Comparison of ENCODE assay signal across 8 cellular contexts in genomic region chr15:45186771-45187577, GRCh38. TPM values are rescaled to one million over a fixed set of nuclear protein-coding genes. Genes with fewer than 3 reads are reported as not detected.
DNase-seq lines count a peak whose midpoint lies in the region; ATAC-seq, FAIRE-seq and TF ChIP-seq lines count a peak whose summit lies in the region.

No MANE protein-coding gene starts in this region.

- intact Hi-C loops in K562 (cut with micrococcal nuclease): no loop called here

- peak overlapping the region; percentile 47 for H3K4me3 ChIP-seq in K562
- H3K4me3 ChIP-seq in upper lobe of left lung: peak overlapping the region; percentile 59 to 87 (median 68)

- peak overlapping the region; percentile 88 for H3K4me3 Mint-ChIP-seq in memory B cell

- no peaks in the 10 kb centered on the region for H3K36me3 Mint-ChIP-seq in memory B cell

- no peak for ATAC-seq in K562
- no peak for ATAC-seq in memory B cell (ENCODE audit: low read depth)
- peak in 1 of 2 donors; percentile 11 for ATAC-seq in upper lobe of left lung (ENCODE audit: low FRiP score in 2 of 2)
- no peak for ATAC-seq in GM21576 (IDR thresholded peaks at IDR 0.05; ENCODE audit: unreplicated experiment)
- no peak for ATAC-seq in HG02588 (IDR thresholded peaks at IDR 0.05; ENCODE audit: unreplicated experiment)

- H3K27me3 ChIP-seq in K562 (ENCODE audit: control insufficient read depth in 2 of 2, insufficient read depth in 2 of 2, low read length in 2 of 2) (no peaks in the 10 kb centered on the region), upper lobe of left lung (peaks cover 0 to 4% (median 1%) of the 10 kb centered on the region in 4 donors)

- DNase-seq in activated effector memory CD4-positive, alpha-beta T cell treated with anti-CD3 and anti-CD28 coated beads, Interleukin-2, amount 50 U/mL, for 16 hours: peak; percentile 63
- DNase-seq in activated effector memory CD4-positive, alpha-beta T cell treated with Interleukin-2 at 50 U/mL for 16 hours: no peak
- DNase-seq in K562 (ENCODE audit: extremely low read depth in 1 of 4, low spot score in 3 of 4) (peak in 1 of 4 experiments; percentile 5), memory B cell (ENCODE audit: low spot score in 2 of 2) (no peak), upper lobe of left lung (no peak), NCI-H1105 treated with DMSO at 0.1 percent for 48 hours (lab: John Stamatoyannopoulos, UW) (no peak)

- H3K27ac ChIP-seq in K562 (ENCODE audit: extremely low read depth, low read depth, low read length) (no peak overlapping the region), upper lobe of left lung (peak overlapping the region; percentile 48 to 90 (median 78))

- H4K20me1 ChIP-seq in K562 (replicated peaks; ENCODE audit: control insufficient read depth, insufficient read depth, low read length): no peaks in the 10 kb centered on the region

- BruUV-seq in K562 (replicated peaks; lab: Mats Ljungman, UMichigan): TSS peak; percentile 45

- H3K27ac Mint-ChIP-seq in memory B cell: peak overlapping the region; percentile 86

- TF ChIP-seq RAD21 in K562 (CRISPR knock-in tag; conservative IDR thresholded peaks at IDR 0.05 in 1 of 2, IDR thresholded peaks at IDR 0.05 in 1 of 2): no peak

- CTCF ChIA-PET in K562 (lab: Yijun Ruan, JAX; ENCODE audit: low intra/inter-chr PET ratio): no interaction called here

- TF ChIP-seq CTCF in K562 (IDR thresholded peaks at IDR 0.05 in 2 of 3, conservative IDR thresholded peaks at IDR 0.05 in 1 of 3; ENCODE audit: insufficient read depth in 2 of 3, low read depth in 1 of 3, low read length in 3 of 3) (no peak), upper lobe of left lung (IDR thresholded peaks at IDR 0.05) (no peak)

- TF ChIP-seq POLR2A in K562 (conservative IDR thresholded peaks at IDR 0.05): no peak
- no peak for TF ChIP-seq POLR2A in upper lobe of left lung (IDR thresholded peaks at IDR 0.05)

- no peaks in the 10 kb centered on the region for H3K9me3 ChIP-seq in K562 (replicated peaks; ENCODE audit: control insufficient read depth, insufficient read depth, low read depth, low read length)
- H3K9me3 ChIP-seq in upper lobe of left lung: no peaks in the 10 kb centered on the region

- FAIRE-seq in K562 (lab: Jason Lieb, UNC): no peak

- H2AFZ ChIP-seq in K562 (ENCODE audit: low read depth, low read length): no peak overlapping the region

- H3K79me2 ChIP-seq in K562 (ENCODE audit: control insufficient read depth, insufficient read depth, low read length): no peaks in the 10 kb centered on the region

- TF ChIP-seq EP300 in K562 (IDR thresholded peaks at IDR 0.05; ENCODE audit: low read length): no peak
- TF ChIP-seq EP300 in upper lobe of left lung (IDR thresholded peaks at IDR 0.05): no peak

- H3K9me1 ChIP-seq in K562 (ENCODE audit: control insufficient read depth, insufficient read depth, low read length): no peaks in the 10 kb centered on the region

- no peaks in the 10 kb centered on the region for H3K9me3 Mint-ChIP-seq in memory B cell

- peak overlapping the region in 1 of 2 experiments; percentile 68; a peak in 1 of 4 replicates for H3K9ac ChIP-seq in K562 (ENCODE audit: insufficient read depth in 1 of 2, low read depth in 2 of 2, low read length in 2 of 2)

- peaks cover 16% of the 10 kb centered on the region for H3K4me1 Mint-ChIP-seq in memory B cell

- peaks cover 5% of the 10 kb centered on the region for H3K27me3 Mint-ChIP-seq in memory B cell

- H3K4me1 ChIP-seq in K562 (replicated peaks in 1 of 2; ENCODE audit: control insufficient read depth in 2 of 2, insufficient read depth in 2 of 2, low read length in 2 of 2) (peaks cover 9 to 16% of the 10 kb centered on the region in 2 experiments; a peak in 3 of 5 replicates), upper lobe of left lung (peaks cover 11 to 25% (median 19%) of the 10 kb centered on the region in 4 donors)

- 41% methylated on average over 22 of the region's 42 CpGs for WGBS in K562 (ENCODE audit: insufficient coverage, low coverage, missing lambda C conversion rate)
- 23 to 24% methylated on average over 28 to 34 of the region's 42 CpGs for WGBS in upper lobe of left lung, 2 donors

- H3K36me3 ChIP-seq in K562 (ENCODE audit: control insufficient read depth, insufficient read depth, low read length) (no peaks in the 10 kb centered on the region), upper lobe of left lung (no peaks in the 10 kb centered on the region)

- POLR2A ChIA-PET in K562 (lab: Yijun Ruan, JAX): interaction anchor here (1.2 to 1.4 kb wide), 2 partner anchors 10 to 19 kb away, joined by 3 to 5 read pairs; no protein-coding TSS in a partner anchor

- in situ Hi-C loops in K562 (cut with MboI): loop anchor here (25.0 kb wide), 1 partner anchor 425 kb away; no protein-coding TSS in a partner anchor

- H3K4me2 ChIP-seq in K562 (ENCODE audit: insufficient read depth, low read length): no peak overlapping the region

TF ChIP-seq in K562, 482 proteins besides CTCF, POLR2A, EP300 and RAD21 (continues in another document):
- TF ChIP-seq NR2C1 (IDR thresholded peaks at IDR 0.05): peak; percentile 75
- TF ChIP-seq NR2C1 (tag; IDR thresholded peaks at IDR 0.05): peak; percentile 82
- no peak for TF ChIP-seq LEF1 (IDR thresholded peaks at IDR 0.05)
- TF ChIP-seq XRCC4 (IDR thresholded peaks at IDR 0.05; ENCODE audit: extremely low read depth, insufficient read depth, insufficient read length): no peak
- TF ChIP-seq EGR1 (conservative IDR thresholded peaks at IDR 0.05): peak; percentile 49
- no peak for TF ChIP-seq NR2C2 (CRISPR knock-in tag; IDR thresholded peaks at IDR 0.05)
- TF ChIP-seq NR2C2 (tag; IDR thresholded peaks at IDR 0.05): peak; percentile 66; the same call in 1 of the 2 replicates

RNA-seq across cellular contexts. Expression of gene SHF, which starts 0.8 kb away (rescaled TPM):
- total RNA-seq in K562 (2011; cell fraction: chromatin; rRNA removed; ENCODE audit: low replicate concordance): 3.0 and 6.7 TPM in 2 replicates
- 1.7 and 5.3 TPM in 2 replicates for total RNA-seq in K562 (2011; cell fraction: nucleolus; rRNA removed)
- 2.5 and 6.9 TPM in 2 replicates for total RNA-seq in K562 (2011; cell fraction: nucleoplasm; rRNA removed)
- 0.54 and 1.1 TPM in 2 replicates for total RNA-seq in K562 (2014; rRNA removed)
- total RNA-seq in K562 (2014; rRNA removed; fragmentation: Illumina TruSeq; extraction: Trizol): 0.51 and 0.80 TPM in 2 replicates
- total RNA-seq in K562 (2015; rRNA removed; fragmentation: Illumina TruSeq; extraction: Trizol): 0.62 and 0.68 TPM in 2 replicates
- 1.3 and 1.4 TPM in 2 replicates for total RNA-seq in K562 (2021)
- 0.74 and 2.2 TPM in 2 replicates for polyA plus RNA-seq in K562 (2011; rRNA removed)
- 0.65 and 2.4 TPM in 2 replicates for polyA plus RNA-seq in K562 (2011; cell fraction: cytosol; rRNA removed)
- 1.4 and 4.0 TPM in 2 replicates for polyA plus RNA-seq in K562 (2011; cell fraction: nucleus; rRNA removed)
- 1.2 and 1.5 TPM in 2 replicates for polyA plus RNA-seq in K562 (2012)
- 0.95 and 1.2 TPM in 2 replicates for polyA plus RNA-seq in K562 (2014; fragmentation: Illumina TruSeq; extraction: Trizol)
- polyA plus RNA-seq in K562 (2014; fragmentation: Nextera tagmentation; extraction: Ambion mirVana): not detected
- polyA plus RNA-seq in K562 (2014; rRNA removed): 0.66 and 0.85 TPM in 2 replicates
- polyA minus RNA-seq in K562 (2011; rRNA and poly(A)+ RNA removed): 0.36 and 2.0 TPM in 2 replicates
- polyA minus RNA-seq in K562 (2011; cell fraction: cytosol; rRNA and poly(A)+ RNA removed): 1.5 and 2.7 TPM in 2 replicates
- polyA minus RNA-seq in K562 (2011; cell fraction: nucleus; rRNA and poly(A)+ RNA removed): 3.0 and 4.2 TPM in 2 replicates
- 1 to 10 TPM; 1.4 to 8.0 (median 5.1) TPM for total RNA-seq in upper lobe of left lung

RNA-seq across cellular contexts. Expression of gene DUOX1, which starts 57.2 kb away (rescaled TPM):
- total RNA-seq in K562 (2011; cell fraction: chromatin; rRNA removed; ENCODE audit: low replicate concordance): 1.0 TPM in 1 of 2 replicates, not detected in the other
- total RNA-seq in K562 (2011; cell fraction: nucleolus; rRNA removed): 0.39 and 0.50 TPM in 2 replicates
- total RNA-seq in K562 (2011; cell fraction: nucleoplasm; rRNA removed): 0.38 TPM in 1 of 2 replicates, not detected in the other
- total RNA-seq in K562 (2014; rRNA removed) (not detected in 2 replicates), K562 (2014; rRNA removed; fragmentation: Illumina TruSeq; extraction: Trizol) (not detected in 2 replicates), K562 (2015; rRNA removed; fragmentation: Illumina TruSeq; extraction: Trizol) (not detected in 2 replicates), K562 (2021) (0.22 TPM in 2 replicates), upper lobe of left lung (1,000 to 10,000 TPM in 1 of 6 donors, 100 to 1,000 TPM in 5; 215 to 1,314 (median 495) TPM)
- polyA plus RNA-seq in K562 (2011; rRNA removed) (0.01 TPM in 1 of 2 replicates, not detected in the other), K562 (2014; fragmentation: Illumina TruSeq; extraction: Trizol) (not detected in 2 replicates), K562 (2014; fragmentation: Nextera tagmentation; extraction: Ambion mirVana) (under 1 TPM in 1 of 2 experiments, not detected in 1; 0.01 TPM), K562 (2014; rRNA removed) (not detected in 2 replicates)
- polyA plus RNA-seq in K562 (2011; cell fraction: cytosol; rRNA removed): 0.03 TPM in 1 of 2 replicates, not detected in the other
- polyA plus RNA-seq in K562 (2011; cell fraction: nucleus; rRNA removed): 0.04 and 0.73 TPM in 2 replicates
- 0.29 and 0.79 TPM in 2 replicates for polyA plus RNA-seq in K562 (2012)
- polyA minus RNA-seq in K562 (2011; rRNA and poly(A)+ RNA removed): not detected in 2 replicates
- not detected in 2 replicates for polyA minus RNA-seq in K562 (2011; cell fraction: cytosol; rRNA and poly(A)+ RNA removed)
- not detected in 2 replicates for polyA minus RNA-seq in K562 (2011; cell fraction: nucleus; rRNA and poly(A)+ RNA removed)

RNA-seq across cellular contexts. Expression of gene DUOXA1, which starts 57.3 kb away (rescaled TPM):
- 0.19 and 2.7 TPM in 2 replicates for total RNA-seq in K562 (2011; cell fraction: chromatin; rRNA removed; ENCODE audit: low replicate concordance)
- 0.26 and 1.8 TPM in 2 replicates for total RNA-seq in K562 (2011; cell fraction: nucleolus; rRNA removed)
- 0.29 and 0.38 TPM in 2 replicates for total RNA-seq in K562 (2011; cell fraction: nucleoplasm; rRNA removed)
- total RNA-seq in K562 (2014; rRNA removed) (not detected in 2 replicates), K562 (2014; rRNA removed; fragmentation: Illumina TruSeq; extraction: Trizol) (not detected in 2 replicates), K562 (2015; rRNA removed; fragmentation: Illumina TruSeq; extraction: Trizol) (not detected in 2 replicates), K562 (2021) (0.24 TPM in 1 of 2 replicates, not detected in the other), upper lobe of left lung (100 to 1,000 TPM in 5 of 6 donors, 10 to 100 TPM in 1; 84.2 to 530 (median 181) TPM)
- polyA plus RNA-seq in K562 (2011; rRNA removed) (0.17 TPM in 1 of 2 replicates, not detected in the other), K562 (2014; fragmentation: Illumina TruSeq; extraction: Trizol) (not detected in 2 replicates), K562 (2014; fragmentation: Nextera tagmentation; extraction: Ambion mirVana) (not detected), K562 (2014; rRNA removed) (0.74 TPM in 1 of 2 replicates, not detected in the other)
- 0.12 TPM in 1 of 2 replicates, not detected in the other for polyA plus RNA-seq in K562 (2011; cell fraction: cytosol; rRNA removed)
- 0.28 and 1.5 TPM in 2 replicates for polyA plus RNA-seq in K562 (2011; cell fraction: nucleus; rRNA removed)
- 0.14 TPM in 1 of 2 replicates, not detected in the other for polyA plus RNA-seq in K562 (2012)
- 0.18 TPM in 1 of 2 replicates, not detected in the other for polyA minus RNA-seq in K562 (2011; rRNA and poly(A)+ RNA removed)
- polyA minus RNA-seq in K562 (2011; cell fraction: cytosol; rRNA and poly(A)+ RNA removed): not detected in 2 replicates
- 0.40 TPM in 1 of 2 replicates, not detected in the other for polyA minus RNA-seq in K562 (2011; cell fraction: nucleus; rRNA and poly(A)+ RNA removed)

Comparison
In these comparisons a context has a peak if more than half of its experiments do, and no peak if none do; other contexts are left out.
1. RNA of gene DUOX1, which starts 57.2 kb away (total RNA-seq): 215 to 1,314 TPM in upper lobe of left lung; 0.22 to 1.0 TPM in K562; every median in the first group is over 100 times any median in the second.
2. RNA of gene DUOXA1, which starts 57.3 kb away (total RNA-seq): 84.2 to 530 TPM in upper lobe of left lung; 0.19 to 2.7 TPM in K562; every median in the first group is over 10 times any median in the second.